1 cellular context compared by ENCODE assay signal in the genomic region with DNA sequence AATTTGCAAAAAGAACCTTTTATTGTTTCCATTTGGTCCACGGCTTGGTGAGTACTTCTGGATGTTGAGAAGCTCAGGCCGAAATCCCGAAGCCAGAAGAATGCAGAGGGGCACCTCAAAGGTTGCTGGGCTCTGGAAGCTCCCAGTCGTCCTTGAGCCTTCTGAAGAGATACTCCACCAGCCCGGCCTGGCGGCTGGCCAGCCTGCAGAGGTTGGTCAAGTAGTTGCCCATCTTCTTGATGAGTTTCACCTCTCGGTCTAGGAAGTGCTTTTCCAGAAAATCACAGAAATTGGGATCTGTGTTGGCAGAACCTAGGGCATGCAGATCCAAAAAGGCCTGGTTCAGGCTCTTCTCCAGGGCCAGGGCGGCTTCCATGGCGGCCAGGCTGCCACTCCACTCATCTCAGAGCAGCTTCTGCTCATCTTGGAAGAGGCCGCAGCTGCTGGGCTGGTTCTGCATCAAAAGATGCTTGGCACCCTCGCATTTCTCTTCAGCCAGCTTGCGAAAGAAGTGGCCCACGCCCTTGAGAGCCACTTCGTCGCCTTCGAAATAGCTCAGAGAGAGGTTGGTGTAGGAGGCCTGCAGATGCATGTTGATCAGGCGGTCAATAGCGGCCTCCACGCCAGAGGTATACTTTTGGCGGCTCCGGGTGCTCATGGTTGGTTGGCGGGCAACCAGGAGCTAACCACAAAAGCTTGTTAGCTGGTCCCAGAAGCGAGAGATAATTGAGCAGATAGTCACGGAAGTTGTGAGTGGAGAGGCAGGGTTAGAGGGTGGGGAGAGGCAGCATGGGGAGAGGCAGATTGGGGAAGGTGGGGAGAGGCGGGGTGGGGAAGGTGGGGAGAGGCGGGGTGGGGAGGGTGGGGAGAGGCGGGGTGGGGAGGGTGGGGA.
TF ChIP-seq lines count a peak whose summit lies in the region.

No MANE protein-coding gene starts in this region.

TF ChIP-seq in H1, 55 proteins besides CTCF, POLR2A, EP300 and RAD21 (continued from another document):
- no peak for TF ChIP-seq E2F6 (IDR thresholded peaks at IDR 0.05)
- TF ChIP-seq MAFK (IDR thresholded peaks at IDR 0.05; ENCODE audit: low read depth, low read length), result no peak
